1 cellular context compared by ENCODE assay signal in genomic region chr1:196400478-196401453, GRCh38.
TF ChIP-seq lines count a peak whose summit lies in the region.

No MANE protein-coding gene starts in this region.

TF ChIP-seq in HepG2, 621 proteins besides CTCF, POLR2A, EP300 and RAD21 (continued from another document and continues in another):
- TF ChIP-seq RERE (CRISPR knock-in tag; IDR thresholded peaks at IDR 0.05; ENCODE audit: low read depth) (0 out of 2 replicates have a peak, but pooled peaks have one; percentile 24), AGO2 (optimal IDR thresholded peaks at IDR 0.05; ENCODE audit: low read depth, low read length) (no peak), CHD2 (IDR thresholded peaks at IDR 0.05; ENCODE audit: low read depth, low read length) (no peak), ZNF296 (CRISPR knock-in tag; conservative IDR thresholded peaks at IDR 0.05) (no peak), ZNF879 (CRISPR knock-in tag; IDR thresholded peaks at IDR 0.05) (no peak), ZNF367 (CRISPR knock-in tag; IDR thresholded peaks at IDR 0.05; ENCODE audit: borderline replicate concordance) (no peak), ISL2 (CRISPR knock-in tag; IDR thresholded peaks at IDR 0.05) (no peak), ZBTB34 (CRISPR knock-in tag; IDR thresholded peaks at IDR 0.05) (peak; percentile 97), AGO1 (IDR thresholded peaks at IDR 0.05; ENCODE audit: low read depth, low read length, poor library complexity, severe bottlenecking) (no peak), KDM3A (CRISPR knock-in tag; IDR thresholded peaks at IDR 0.05; ENCODE audit: low read depth) (no peak), KAT7 (CRISPR knock-in tag; IDR thresholded peaks at IDR 0.05; ENCODE audit: borderline replicate concordance) (no peak), ZNF772 (CRISPR knock-in tag; IDR thresholded peaks at IDR 0.05) (0 out of 2 replicates have a peak, but pooled peaks have one; percentile 42), PLRG1 (conservative IDR thresholded peaks at IDR 0.05) (no peak), PRDM10 (CRISPR knock-in tag; IDR thresholded peaks at IDR 0.05; ENCODE audit: low read depth) (no peak), ZNF720 (CRISPR knock-in tag; IDR thresholded peaks at IDR 0.05) (no peak), MEIS2 (CRISPR knock-in tag; IDR thresholded peaks at IDR 0.05) (no peak), POLR2AphosphoS2 (IDR thresholded peaks at IDR 0.05; ENCODE audit: low read depth, low read length) (no peak), ZNF574 (CRISPR knock-in tag; IDR thresholded peaks at IDR 0.05) (no peak), FOXP1 (IDR thresholded peaks at IDR 0.05) (no peak), FOXP1 (CRISPR knock-in tag; IDR thresholded peaks at IDR 0.05) (peak; percentile 89), AHDC1 (CRISPR knock-in tag; IDR thresholded peaks at IDR 0.05; ENCODE audit: borderline replicate concordance) (peak; percentile 55; the same call in 1 of the 2 replicates), ZNF18 (CRISPR knock-in tag; IDR thresholded peaks at IDR 0.05; ENCODE audit: insufficient replicate concordance) (no peak), SMAD9 (CRISPR knock-in tag; IDR thresholded peaks at IDR 0.05) (no peak), ZNF710 (CRISPR knock-in tag; IDR thresholded peaks at IDR 0.05; ENCODE audit: borderline replicate concordance) (peak; percentile 38; the same call in 1 of the 2 replicates), FOXP4 (CRISPR knock-in tag; IDR thresholded peaks at IDR 0.05) (peak; percentile 81), CEBPG (CRISPR knock-in tag; IDR thresholded peaks at IDR 0.05) (0 out of 2 replicates have a peak, but pooled peaks have one; percentile 23), ZMYM2 (CRISPR knock-in tag; IDR thresholded peaks at IDR 0.05) (no peak), SMC3 (IDR thresholded peaks at IDR 0.05; ENCODE audit: low read length) (no peak), IRX3 (CRISPR knock-in tag; IDR thresholded peaks at IDR 0.05; ENCODE audit: borderline replicate concordance, low read depth) (no peak), ZIK1 (CRISPR knock-in tag; IDR thresholded peaks at IDR 0.05; ENCODE audit: borderline replicate concordance, low read depth) (no peak)
